ENCODE assay signal across 8 cellular contexts in the genomic region with DNA sequence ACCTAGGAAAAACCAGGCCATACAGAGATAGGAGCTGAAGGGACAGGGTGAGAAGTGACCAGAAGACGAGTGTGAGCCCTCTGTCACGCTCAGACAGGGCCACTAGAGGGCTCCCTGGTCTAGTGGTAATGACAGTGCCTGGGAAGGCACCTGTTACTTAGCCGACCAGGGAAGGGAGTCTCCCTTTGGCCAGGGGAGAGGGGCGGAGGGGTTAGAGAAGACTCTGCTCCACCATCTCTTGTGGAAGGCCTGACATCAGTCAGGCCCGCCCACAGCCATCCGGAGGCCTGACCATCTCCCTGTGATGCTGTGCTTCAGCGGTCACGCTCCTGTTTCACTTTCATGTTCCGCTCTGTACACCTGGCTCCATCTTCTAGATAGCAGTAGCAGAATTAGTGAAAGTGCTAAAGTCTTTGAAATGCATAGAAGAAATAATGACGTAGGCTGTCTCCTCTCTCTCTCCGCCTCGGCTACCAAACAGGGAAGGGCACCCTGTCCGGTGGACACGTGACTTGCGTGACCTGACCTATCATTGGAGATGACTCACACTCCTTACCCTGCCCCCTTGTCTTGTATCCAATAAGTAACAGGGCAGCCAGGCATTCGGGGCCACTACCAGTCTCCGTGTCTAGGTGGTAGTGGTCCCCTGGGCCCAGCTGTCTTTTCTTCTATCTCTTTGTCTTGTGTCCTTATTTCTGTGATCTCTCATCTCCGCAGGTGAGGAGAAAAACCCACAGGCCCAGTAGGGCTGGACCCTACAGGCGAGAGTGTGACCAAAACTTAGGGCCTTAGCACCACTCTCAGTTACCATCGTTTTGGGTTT. TPM values are rescaled to one million over a fixed set of nuclear protein-coding genes. Genes with fewer than 3 reads are reported as not detected.
A peak's percentile ranks its signal among the peaks of the same experiment; 100 is the strongest.
DNase-seq lines count a peak whose midpoint lies in the region; ATAC-seq and TF ChIP-seq lines count a peak whose summit lies in the region.

No MANE protein-coding gene starts in this region.

- H3K79me2 ChIP-seq in DOHH2 (ENCODE audit: control insufficient read depth, low read length): no peaks in the 10 kb centered on the region

- H3K4me2 ChIP-seq in DOHH2 (ENCODE audit: low read length): peak overlapping the region; percentile 52

- H3K27me3 ChIP-seq in DOHH2 (ENCODE audit: control insufficient read depth, low read length): peaks cover 4% of the 10 kb centered on the region; the same call in 1 of the 2 replicates
- no peaks in the 10 kb centered on the region for H3K27me3 ChIP-seq in adrenal gland
- no peaks in the 10 kb centered on the region for H3K27me3 ChIP-seq in skeletal muscle tissue (ENCODE audit: control insufficient read depth in 3 of 3, insufficient read depth in 3 of 3, low read length in 3 of 3)

- TF ChIP-seq CTCF in DOHH2 (IDR thresholded peaks at IDR 0.05; ENCODE audit: low read depth, low read length, poor library complexity, severe bottlenecking): peak; percentile 66
- peak; percentile 53 to 79 (median 75) for TF ChIP-seq CTCF in adrenal gland (IDR thresholded peaks at IDR 0.05)
- no peak for TF ChIP-seq CTCF in omental fat pad (IDR thresholded peaks at IDR 0.05)

- peak overlapping the region; percentile 13 to 75 (median 62) for H3K9ac ChIP-seq in skeletal muscle tissue (ENCODE audit: low read depth in 1 of 3, low read length in 3 of 3)

- H3F3A ChIP-seq in DOHH2 (ENCODE audit: control insufficient read depth, insufficient read depth): peaks cover 13% of the 10 kb centered on the region

- no peaks in the 10 kb centered on the region for H3K9me2 ChIP-seq in DOHH2 (replicated peaks; ENCODE audit: control insufficient read depth, low read length)

- H3K9me3 ChIP-seq in DOHH2 (ENCODE audit: control insufficient read depth, insufficient read depth, low read length) (no peaks in the 10 kb centered on the region), adrenal gland (replicated peaks in 1 of 3) (no peaks in the 10 kb centered on the region), skeletal muscle tissue (ENCODE audit: control insufficient read depth in 3 of 3, low read length in 3 of 3) (no peaks in the 10 kb centered on the region)

- intact Hi-C loops in adrenal gland (cut with DNase I): no loop called here

- DNase-seq in HUDEP-2 (lab: John Stamatoyannopoulos, UW; ENCODE audit: unreplicated experiment in 76 of 76) (peak in 55 of 76 experiments; percentile 1 to 66 (median 35)), SW480 (ENCODE audit: low spot score) (peak; percentile 61), adrenal gland (peak; percentile 79 to 92 (median 85)), hippocampal formation (lab: John Stamatoyannopoulos, UW) (peak; percentile 38 to 49), omental fat pad (ENCODE audit: low spot score) (no peak)

- WGBS in adrenal gland, 4 donors: 36 to 46% (median 40%) methylated on average over 19 to 20 of the region's 20 CpGs

- peak overlapping the region; percentile 56 for H3K27ac ChIP-seq in DOHH2 (ENCODE audit: low read depth, low read length)
- peak overlapping the region in 3 of 5 donors; percentile 39 to 77 (median 75) for H3K27ac ChIP-seq in adrenal gland
- peak overlapping the region; percentile 86 for H3K27ac ChIP-seq in skeletal muscle tissue (ENCODE audit: low read depth, low read length)

- no peaks in the 10 kb centered on the region for H3K36me3 ChIP-seq in DOHH2 (ENCODE audit: control insufficient read depth, low read length)
- no peaks in the 10 kb centered on the region for H3K36me3 ChIP-seq in adrenal gland (replicated peaks in 1 of 2)
- H3K36me3 ChIP-seq in skeletal muscle tissue (ENCODE audit: control insufficient read depth in 3 of 3, insufficient read depth in 3 of 3, low read length in 3 of 3): no peaks in the 10 kb centered on the region

- H3K4me3 ChIP-seq in DOHH2 (ENCODE audit: low read length) (peak overlapping the region; percentile 33), adrenal gland (peak overlapping the region in 2 of 4 donors; percentile 45 to 53), skeletal muscle tissue (ENCODE audit: low read length in 3 of 3) (peak overlapping the region; percentile 48 to 78 (median 71))

- TF ChIP-seq POLR2A in adrenal gland (IDR thresholded peaks at IDR 0.05): peak in 1 of 2 donors; percentile 10

- no peaks in the 10 kb centered on the region for H4K20me1 ChIP-seq in DOHH2 (ENCODE audit: control insufficient read depth, insufficient read depth, low read depth, low read length)

- H3K4me1 ChIP-seq in DOHH2 (ENCODE audit: control insufficient read depth, low read length) (peaks cover 35% of the 10 kb centered on the region), adrenal gland (replicated peaks in 1 of 2) (peaks cover 0 to under 1% of the 10 kb centered on the region in 2 donors), skeletal muscle tissue (ENCODE audit: control insufficient read depth in 3 of 3, insufficient read depth in 3 of 3, low read length in 3 of 3) (peaks cover 8 to 27% (median 8%) of the 10 kb centered on the region in 3 donors)

- peak; percentile 78 for ATAC-seq in GM21367 (IDR thresholded peaks at IDR 0.05; ENCODE audit: unreplicated experiment)
- no peak for ATAC-seq in omental fat pad (ENCODE audit: low FRiP score)

RNA-seq across cellular contexts. Expression of gene HTT-AS, which starts 26.7 kb away (rescaled TPM):
- total RNA-seq in adrenal gland: not detected
- not detected for polyA plus RNA-seq in adrenal gland
- total RNA-seq in skeletal muscle tissue: not detected
- total RNA-seq in omental fat pad: not detected

RNA-seq across cellular contexts. Expression of gene HTT, which starts 26.8 kb away (rescaled TPM):
- total RNA-seq in adrenal gland (10 to 100 TPM; 44.6 to 77.1 (median 55.2) TPM), skeletal muscle tissue (43.8 TPM), omental fat pad (10 to 100 TPM; 37.6 to 78.7 (median 56.3) TPM)
- 10 to 100 TPM; 16.1 to 34.0 (median 33.1) TPM for polyA plus RNA-seq in adrenal gland

Comparison
In these comparisons a context has a peak if more than half of its experiments do, and no peak if none do; other contexts are left out.
1. CTCF ChIP-seq: peak in DOHH2 (single experiment) and adrenal gland (6 of 6); none in omental fat pad (0 of 3).
2. Peak in every context shown above with its lines, with median percentiles within 50 percentile points of each other: H3K27ac ChIP-seq.